1 cellular context compared by ENCODE assay signal in genomic region chr1:16183765-16184556, GRCh38.
TF ChIP-seq lines count a peak whose summit lies in the region.

No MANE protein-coding gene starts in this region.

TF ChIP-seq in A549, 52 proteins besides CTCF, POLR2A, EP300 and RAD21 (continued from another document):
- TF ChIP-seq ELK1 (IDR thresholded peaks at IDR 0.05; ENCODE audit: low read depth, low read length): no peak
- no peak for TF ChIP-seq KDM5A (IDR thresholded peaks at IDR 0.05)
- TF ChIP-seq ATOH8 (CRISPR knock-in tag; IDR thresholded peaks at IDR 0.05; ENCODE audit: low read depth): no peak
- TF ChIP-seq RFX5 (IDR thresholded peaks at IDR 0.05): no peak
- no peak for TF ChIP-seq CHD4 (IDR thresholded peaks at IDR 0.05; ENCODE audit: borderline replicate concordance)
